11 cellular contexts compared by ENCODE assay signal in genomic region chr16:4850211-4850610, GRCh38. TPM values are rescaled to one million over a fixed set of nuclear protein-coding genes. Genes with fewer than 3 reads are reported as not detected.
DNase-seq lines count a peak whose midpoint lies in the region; ATAC-seq and TF ChIP-seq lines count a peak whose summit lies in the region.
"Had no signal": no experiment of that assay in that cellular context is flagged by ENCODE, and none has a peak within 500 bp of the region (broad histone marks: within the 10 kb centered on the region; RNA-seq: fewer than 3 reads in every experiment).

No MANE protein-coding gene starts in this region.

- no peaks in the 10 kb centered on the region for H3K27me3 Mint-ChIP-seq in activated naive CD8-positive, alpha-beta T cell
- H3K27me3 Mint-ChIP-seq in activated naive CD8-positive, alpha-beta T cell treated with anti-CD3 and anti-CD28 coated beads for 36 hours, result no peaks in the 10 kb centered on the region
- H3K27me3 Mint-ChIP-seq: stimulated activated naive CD8-positive, alpha-beta T cell treated with anti-CD3 and anti-CD28 coated beads, Interleukin-15, Interleukin-2, amounts not matched to agents 100 ng/mL and 50 ng/mL, for 24 hours had no signal

- peak overlapping the region; percentile 60 for H3K4me3 Mint-ChIP-seq in activated naive CD8-positive, alpha-beta T cell
- H3K4me3 Mint-ChIP-seq in activated naive CD8-positive, alpha-beta T cell treated with anti-CD3 and anti-CD28 coated beads for 36 hours, result no peak overlapping the region

- no peaks in the 10 kb centered on the region for H3K9me3 Mint-ChIP-seq in activated naive CD8-positive, alpha-beta T cell (ENCODE audit: low read depth)
- H3K9me3 Mint-ChIP-seq in activated naive CD8-positive, alpha-beta T cell treated with anti-CD3 and anti-CD28 coated beads for 36 hours, result no peaks in the 10 kb centered on the region
- H3K9me3 Mint-ChIP-seq: stimulated activated naive CD8-positive, alpha-beta T cell treated with anti-CD3 and anti-CD28 coated beads, Interleukin-15, Interleukin-2, amounts not matched to agents 100 ng/mL and 50 ng/mL, for 24 hours had no signal

- H3K27ac ChIP-seq in PC-3 (ENCODE audit: low read length) (no peak overlapping the region), subcutaneous abdominal adipose tissue (ENCODE audit: low read depth, low read length) (peak overlapping the region; percentile 43), A673 (ENCODE audit: low read depth, low read length, poor library complexity, severe bottlenecking) (no peak overlapping the region)

- H3K4me1 ChIP-seq in PC-3 (ENCODE audit: insufficient read depth, low read length) (peaks cover 30% of the 10 kb centered on the region), subcutaneous abdominal adipose tissue (ENCODE audit: control insufficient read depth in 5 of 5, insufficient read depth in 5 of 5, low read length in 5 of 5) (peaks cover 7 to 63% (median 59%) of the 10 kb centered on the region in 5 donors), A673 (ENCODE audit: insufficient read depth, low read length, poor library complexity, severe bottlenecking) (peaks cover 8% of the 10 kb centered on the region)

- BruUV-seq in PC-3 (replicated peaks; lab: Mats Ljungman, UMichigan), result no TSS peak
- BruUV-seq in A673 (replicated peaks; lab: Mats Ljungman, UMichigan), result no TSS peak

- H3K4me3 ChIP-seq in PC-3 (ENCODE audit: low read length), result peak overlapping the region; percentile 97
- peak overlapping the region in 1 of 2 donors; percentile 90 for H3K4me3 ChIP-seq in foreskin fibroblast (ENCODE audit: low read depth in 1 of 2, low read length in 2 of 2)
- peak overlapping the region in 2 of 5 donors; percentile 37 to 40 for H3K4me3 ChIP-seq in subcutaneous abdominal adipose tissue (ENCODE audit: low read depth in 1 of 5, low read length in 5 of 5)
- no peak overlapping the region for H3K4me3 ChIP-seq in A673 (ENCODE audit: low read depth, low read length, poor library complexity, severe bottlenecking)

- no peak overlapping the region for H2AFZ ChIP-seq in PC-3 (ENCODE audit: low read length)

- CTCF ChIA-PET in PC-3 (lab: Charles Lee) (no interaction called here), A673 (lab: Charles Lee) (no interaction called here)

- peaks cover 6% of the 10 kb centered on the region for H3K36me3 Mint-ChIP-seq in activated naive CD8-positive, alpha-beta T cell
- H3K36me3 Mint-ChIP-seq in activated naive CD8-positive, alpha-beta T cell treated with anti-CD3 and anti-CD28 coated beads for 36 hours, result peaks cover 16% of the 10 kb centered on the region

- TF ChIP-seq CTCF in PC-3 (conservative IDR thresholded peaks at IDR 0.05; ENCODE audit: low read depth, low read length) (no peak), foreskin fibroblast (IDR thresholded peaks at IDR 0.05; ENCODE audit: low read depth, low read length) (no peak), A673 (conservative IDR thresholded peaks at IDR 0.05; ENCODE audit: low read depth, low read length) (no peak)

- H4K20me1 ChIP-seq in PC-3 (ENCODE audit: low read length), result peaks cover 25% of the 10 kb centered on the region

- no peaks in the 10 kb centered on the region for H3K9me2 ChIP-seq in PC-3 (replicated peaks; ENCODE audit: low read length)

- peaks cover 49% of the 10 kb centered on the region for H3K4me1 Mint-ChIP-seq in activated naive CD8-positive, alpha-beta T cell (ENCODE audit: low read depth)
- peaks cover 49% of the 10 kb centered on the region for H3K4me1 Mint-ChIP-seq in activated naive CD8-positive, alpha-beta T cell treated with anti-CD3 and anti-CD28 coated beads for 36 hours

- H3K9me3 ChIP-seq in PC-3 (ENCODE audit: low read length) (no peaks in the 10 kb centered on the region), subcutaneous abdominal adipose tissue (ENCODE audit: control insufficient read depth in 5 of 5, low read length in 5 of 5) (no peaks in the 10 kb centered on the region), A673 (ENCODE audit: low read depth, low read length, poor library complexity, severe bottlenecking) (no peaks in the 10 kb centered on the region)

- peak overlapping the region; percentile 87 for H3K4me2 ChIP-seq in PC-3 (ENCODE audit: low read length)

- POLR2A ChIA-PET in PC-3 (lab: Charles Lee; ENCODE audit: unreplicated experiment) (no interaction called here), A673 (lab: Charles Lee; ENCODE audit: low non-redundant PET) (no interaction called here)

- H3K79me2 ChIP-seq in PC-3 (ENCODE audit: low read length), result peaks cover 83% of the 10 kb centered on the region

- H3F3A ChIP-seq in PC-3 (ENCODE audit: low read length, unreplicated experiment), result no peaks in the 10 kb centered on the region

- H3K27me3 ChIP-seq in PC-3 (ENCODE audit: low read length), result no peaks in the 10 kb centered on the region
- H3K27me3 ChIP-seq in subcutaneous abdominal adipose tissue (ENCODE audit: control insufficient read depth in 5 of 5, insufficient read depth in 4 of 5, low read length in 5 of 5), result no peaks in the 10 kb centered on the region
- no peaks in the 10 kb centered on the region for H3K27me3 ChIP-seq in A673 (replicated peaks; ENCODE audit: insufficient read depth, low read depth, low read length, poor library complexity)

- no peak for DNase-seq in activated naive CD8-positive, alpha-beta T cell treated with anti-CD3 and anti-CD28 coated beads for 36 hours
- DNase-seq in PC-3, result no peak
- DNase-seq in foreskin fibroblast, result peak; percentile 4 to 43
- no peak for DNase-seq in SHP77 treated with DMSO at 0.1 percent for 48 hours (lab: John Stamatoyannopoulos, UW)
- no peak for DNase-seq in A673 (ENCODE audit: low spot score)
- DNase-seq: amniotic stem cell had no signal

- H3K27ac Mint-ChIP-seq in activated naive CD8-positive, alpha-beta T cell, result peak overlapping the region; percentile 19
- H3K27ac Mint-ChIP-seq in activated naive CD8-positive, alpha-beta T cell treated with anti-CD3 and anti-CD28 coated beads for 36 hours, result no peak overlapping the region
- H3K27ac Mint-ChIP-seq: stimulated activated naive CD8-positive, alpha-beta T cell treated with anti-CD3 and anti-CD28 coated beads, Interleukin-15, Interleukin-2, amounts not matched to agents 100 ng/mL and 50 ng/mL, for 24 hours had no signal

- H3K36me3 ChIP-seq in PC-3 (ENCODE audit: low read depth, low read length) (no peaks in the 10 kb centered on the region), subcutaneous abdominal adipose tissue (ENCODE audit: control insufficient read depth in 5 of 5, insufficient read depth in 5 of 5, low read length in 5 of 5) (peaks cover 3 to 22% (median 15%) of the 10 kb centered on the region in 5 donors), A673 (ENCODE audit: insufficient read depth, low read length, poor library complexity, severe bottlenecking) (peaks cover 23% of the 10 kb centered on the region)

- intact Hi-C loops in PC-3 (cut with micrococcal nuclease) (no loop called here), A673 (cut with micrococcal nuclease; ENCODE audit: unreplicated experiment) (no loop called here)

- 0 out of 2 replicates have a peak overlapping the region, but pooled peaks have one; percentile 6 for H3K9ac ChIP-seq in PC-3 (ENCODE audit: low read length)
- peak overlapping the region in 4 of 5 donors; percentile 20 to 69 (median 46) for H3K9ac ChIP-seq in subcutaneous abdominal adipose tissue (ENCODE audit: low read length in 5 of 5)

- ATAC-seq in PC-3 (no peak), GM19455 (IDR thresholded peaks at IDR 0.05; ENCODE audit: unreplicated experiment) (no peak)
- ATAC-seq: esophagus mucosa had no signal

RNA-seq across cellular contexts. Expression of gene UBN1, which starts 2.9 kb away (rescaled TPM):
- total RNA-seq in activated naive CD8-positive, alpha-beta T cell treated with anti-CD3 and anti-CD28 coated beads for 36 hours, result 10 to 100 TPM; 30.1 to 30.7 TPM
- 21.4 and 21.9 TPM in 2 replicates for total RNA-seq in PC-3 (2014; rRNA removed)
- total RNA-seq in A673 (2021), result 45.6 and 51.0 TPM in 2 replicates

RNA-seq across cellular contexts. Expression of gene GLYR1, which starts 3.1 kb away (rescaled TPM):
- total RNA-seq in activated naive CD8-positive, alpha-beta T cell treated with anti-CD3 and anti-CD28 coated beads for 36 hours, result 10 to 100 TPM; 89.4 to 90.0 TPM
- total RNA-seq in PC-3 (2014; rRNA removed), result 30.6 and 41.2 TPM in 2 replicates
- total RNA-seq in A673 (2021), result 121 and 128 TPM in 2 replicates

RNA-seq across cellular contexts. Expression of gene ROGDI, which starts 47.8 kb away (rescaled TPM):
- total RNA-seq in activated naive CD8-positive, alpha-beta T cell treated with anti-CD3 and anti-CD28 coated beads for 36 hours, result 1 to 10 TPM; 3.0 to 3.2 TPM
- total RNA-seq in PC-3 (2014; rRNA removed) (23.3 and 24.1 TPM in 2 replicates), A673 (2021) (2.9 and 3.3 TPM in 2 replicates)

RNA-seq across cellular contexts. Expression of gene SMIM22, which starts 55.0 kb away (rescaled TPM):
- total RNA-seq in activated naive CD8-positive, alpha-beta T cell treated with anti-CD3 and anti-CD28 coated beads for 36 hours, result not detected
- total RNA-seq in PC-3 (2014; rRNA removed) (not detected in 2 replicates), A673 (2021) (not detected in 2 replicates)

Comparison
In these comparisons a context has a peak if more than half of its experiments do, and no peak if none do; other contexts are left out.
1. DNase-seq: peak in foreskin fibroblast (2 of 2); none in activated naive CD8-positive, alpha-beta T cell treated with anti-CD3 and anti-CD28 coated beads for 36 hours (single experiment), PC-3 (single experiment), SHP77 treated with DMSO at 0.1 percent for 48 hours (single experiment) and A673 (single experiment).